8 cellular contexts compared by ENCODE assay signal in genomic region chr7:42911482-42912447, GRCh38. TPM values are rescaled to one million over a fixed set of nuclear protein-coding genes. Genes with fewer than 3 reads are reported as not detected.
A peak's percentile ranks its signal among the peaks of the same experiment; 100 is the strongest.
DNase-seq lines count a peak whose midpoint lies in the region; ATAC-seq and TF ChIP-seq lines count a peak whose summit lies in the region.

C7orf25 (minus strand) TSS chr7:42912070; CDS start chr7:42910900, 1,170 bp downstream.

- in situ Hi-C loops in IMR-90 (cut with MboI; ENCODE audit: low sequenced_read_pairs), result no loop called here

- no peak within 1 kb of the TSS for H2BK20ac ChIP-seq in IMR-90 (ENCODE audit: low read depth, low read length)

- H3K9me3 ChIP-seq in IMR-90 (ENCODE audit: control insufficient read depth, insufficient read depth, low read length) (no peaks in the 10 kb centered on the region), OCI-LY7 (ENCODE audit: low read length) (no peaks in the 10 kb centered on the region)

- peaks cover 16 to 20% of the 10 kb centered on the region in 2 experiments for H3K79me1 ChIP-seq in IMR-90 (ENCODE audit: low read depth in 1 of 2, low read length in 2 of 2)

- H2BK120ac ChIP-seq in IMR-90 (ENCODE audit: low read depth, low read length), result peak within 1 kb of the TSS; percentile 63

- peak within 1 kb of the TSS; percentile 88 for H3K56ac ChIP-seq in IMR-90 (ENCODE audit: extremely low read depth, insufficient read depth, low read length)

- H3K4me3 ChIP-seq in IMR-90 (ENCODE audit: insufficient read depth, low read depth, low read length), result peak within 1 kb of the TSS; percentile 92
- peak within 1 kb of the TSS; percentile 82 for H3K4me3 ChIP-seq in OCI-LY7 (ENCODE audit: low read depth, low read length, poor library complexity, severe bottlenecking)

- peak within 1 kb of the TSS; percentile 87 to 93 for H4K8ac ChIP-seq in IMR-90 (ENCODE audit: low read depth in 2 of 2, low read length in 2 of 2)

- H2BK5ac ChIP-seq in IMR-90 (ENCODE audit: low read depth, low read length, poor library complexity, severe bottlenecking), result peak within 1 kb of the TSS; percentile 4

- H3K36me3 ChIP-seq in IMR-90 (ENCODE audit: control insufficient read depth, insufficient read depth, low read length), result peaks cover 6% of the 10 kb centered on the region
- peaks cover 44% of the 10 kb centered on the region for H3K36me3 ChIP-seq in OCI-LY7 (ENCODE audit: insufficient read depth, low read length)

- CTCF ChIA-PET in IMR-90 (lab: Yijun Ruan, JAX), result no interaction called here
- CTCF ChIA-PET in OCI-LY7 (lab: Charles Lee; ENCODE audit: unreplicated experiment), result no interaction called here

- H3K9me1 ChIP-seq in IMR-90 (ENCODE audit: insufficient read depth, low read length), result peaks cover 11% of the 10 kb centered on the region; the same call in 1 of the 2 replicates

- H2AK9ac ChIP-seq in IMR-90 (replicated peaks; ENCODE audit: low read depth, low read length, poor library complexity), result peak within 1 kb of the TSS; percentile 79

- H3K27me3 ChIP-seq in IMR-90 (ENCODE audit: control insufficient read depth, insufficient read depth, low read length), result no peaks in the 10 kb centered on the region

- DNase-seq in DMS 273 (lab: John Stamatoyannopoulos, UW; ENCODE audit: unreplicated experiment) (peak; percentile 99), IMR-90 (peak; percentile 90), OCI-LY7 (ENCODE audit: low spot score) (peak; percentile 97), activated T-cell treated with anti-CD3 and anti-CD28 coated beads for 48 hours (ENCODE audit: low read depth) (peak; percentile 95), epithelial cell of prostate (ENCODE audit: low read depth, low spot score) (peak; percentile 57), mucosa of gallbladder (ENCODE audit: low spot score) (peak; percentile 96)
- DNase-seq in stimulated activated CD8-positive, alpha-beta memory T cell treated with anti-CD3 and anti-CD28 coated beads, Interleukin-4, amount 100 ng/mL, for 4 hours (ENCODE audit: low read depth in 2 of 2, low spot score in 1 of 2), result peak; percentile 89

- POLR2A ChIA-PET in IMR-90 (lab: Charles Lee; ENCODE audit: unreplicated experiment), result interaction anchor here (0.6 kb wide), 1 partner anchor 13 kb away, joined by 8 read pairs; no protein-coding TSS in a partner anchor
- POLR2A ChIA-PET in OCI-LY7 (lab: Charles Lee), result interaction anchor here (0.7 to 1.7 kb wide), 9 partner anchors 10 to 29 kb away, joined by 3 to 25 read pairs (median 5); partner anchors contain the start of genes MRPL32 and PSMA2

- H4K20me1 ChIP-seq in IMR-90 (ENCODE audit: insufficient read depth, low read length) (no peaks in the 10 kb centered on the region; the same call in 1 of the 2 replicates), OCI-LY7 (ENCODE audit: insufficient read depth, low read length) (peaks cover 7% of the 10 kb centered on the region; the same call in 1 of the 2 replicates)

- no peak for TF ChIP-seq POLR2A in IMR-90 (IDR thresholded peaks at IDR 0.05; ENCODE audit: low read depth, low read length)

- ATAC-seq in GM21529 (IDR thresholded peaks at IDR 0.05; ENCODE audit: unreplicated experiment) (peak; percentile 89), IMR-90 (ENCODE audit: low read depth) (peak; percentile 92)

- peak within 1 kb of the TSS; percentile 86 for H3K9ac ChIP-seq in IMR-90 (ENCODE audit: low read depth, low read length)

- TF ChIP-seq RAD21 in IMR-90 (IDR thresholded peaks at IDR 0.05; ENCODE audit: low read length), result no peak

- H3K9me2 ChIP-seq in OCI-LY7 (ENCODE audit: insufficient read depth, low read length), result no peaks in the 10 kb centered on the region

- no peak within 1 kb of the TSS; the same call in 2 of the 3 replicates for H2BK15ac ChIP-seq in IMR-90 (ENCODE audit: low read depth, low read length)

- WGBS in IMR-90 (ENCODE audit: extremely low coverage in 2 of 2, insufficient read length in 1 of 2), 2 experiments, result 1% methylated on average over 46 of the region's 94 CpGs; no CpG with 5 or more reads in 1 of the 2 experiments

- no peak within 1 kb of the TSS for H2AK5ac ChIP-seq in IMR-90 (ENCODE audit: low read depth, low read length)

- H4K91ac ChIP-seq in IMR-90 (ENCODE audit: insufficient read depth, low read depth, low read length), result peak within 1 kb of the TSS; percentile 37

- peak within 1 kb of the TSS; percentile 94 for H3K14ac ChIP-seq in IMR-90 (replicated peaks; ENCODE audit: low read depth, low read length)

- TF ChIP-seq CTCF in IMR-90 (conservative IDR thresholded peaks at IDR 0.05; ENCODE audit: low read depth, low read length) (no peak), OCI-LY7 (conservative IDR thresholded peaks at IDR 0.05; ENCODE audit: low read length) (peak; percentile 44; the same call in 1 of the 2 replicates)

- peak within 1 kb of the TSS; percentile 83 for H3K4ac ChIP-seq in IMR-90 (ENCODE audit: low read depth, low read length)

- H3K4me1 ChIP-seq in IMR-90 (ENCODE audit: control insufficient read depth, insufficient read depth, low read length) (peaks cover 6% of the 10 kb centered on the region), OCI-LY7 (ENCODE audit: insufficient read depth, low read length, poor library complexity, severe bottlenecking) (peaks cover 22% of the 10 kb centered on the region)

- H2AFZ ChIP-seq in IMR-90 (replicated peaks; ENCODE audit: low read length, poor library complexity) (peak within 1 kb of the TSS; percentile 95), OCI-LY7 (ENCODE audit: low read length) (peak within 1 kb of the TSS; percentile 84)

- H4K5ac ChIP-seq in IMR-90 (ENCODE audit: low read depth, low read length), result peak within 1 kb of the TSS; percentile 66; the same call in 1 of the 2 replicates

- peak within 1 kb of the TSS; percentile 57 for H3K23ac ChIP-seq in IMR-90 (ENCODE audit: low read depth, low read length)

- peaks cover 10% of the 10 kb centered on the region; the same call in 1 of the 2 replicates for H3K79me2 ChIP-seq in OCI-LY7 (ENCODE audit: insufficient read depth, low read depth, low read length)

- BruUV-seq in IMR-90 (replicated peaks; lab: Mats Ljungman, UMichigan) (no TSS peak), OCI-LY7 (replicated peaks; lab: Mats Ljungman, UMichigan) (no TSS peak)

- dilution Hi-C loops in IMR-90 (cut with HindIII; ENCODE audit: low sequenced_read_pairs, unreplicated experiment), result no loop called here

- H3K27ac ChIP-seq in IMR-90 (ENCODE audit: insufficient read depth, low read length) (peak within 1 kb of the TSS; percentile 68), OCI-LY7 (ENCODE audit: low read depth, low read length, poor library complexity, severe bottlenecking) (peak within 1 kb of the TSS; percentile 24), epithelial cell of prostate (peak within 1 kb of the TSS; percentile 60)

- peak within 1 kb of the TSS; percentile 9; the same call in 1 of the 2 replicates for H3K18ac ChIP-seq in IMR-90 (ENCODE audit: low read depth, low read length)

- intact Hi-C loops in IMR-90 (cut with micrococcal nuclease), result no loop called here
- intact Hi-C loops in OCI-LY7 (cut with micrococcal nuclease; ENCODE audit: unreplicated experiment), result loop anchor here (2.0 kb wide), 1 partner anchor 23 kb away; no protein-coding TSS in a partner anchor

- H3K4me2 ChIP-seq in IMR-90 (ENCODE audit: low read depth, low read length), result peak within 1 kb of the TSS; percentile 83
- H3K4me2 ChIP-seq in OCI-LY7 (ENCODE audit: low read length), result peak within 1 kb of the TSS; percentile 96

TF ChIP-seq in IMR-90, 13 proteins besides CTCF, POLR2A, EP300 and RAD21:
- TF ChIP-seq CEBPB (IDR thresholded peaks at IDR 0.05; ENCODE audit: low read depth, low read length), result no peak
- peak; percentile 96 for TF ChIP-seq MAZ (IDR thresholded peaks at IDR 0.05; ENCODE audit: borderline replicate concordance, low read depth, low read length)
- no peak for TF ChIP-seq NFE2L2 (IDR thresholded peaks at IDR 0.05; ENCODE audit: low read depth, low read length)
- peak; percentile 63; the same call in 1 of the 2 replicates for TF ChIP-seq MXI1 (IDR thresholded peaks at IDR 0.05; ENCODE audit: borderline replicate concordance, low read depth, low read length)
- TF ChIP-seq MAFK (IDR thresholded peaks at IDR 0.05; ENCODE audit: low read depth, low read length), result no peak
- TF ChIP-seq SMC3 (IDR thresholded peaks at IDR 0.05; ENCODE audit: low read depth, low read length), result no peak
- no peak for TF ChIP-seq CHD1 (IDR thresholded peaks at IDR 0.05; ENCODE audit: low read depth, low read length)
- peak; percentile 98 for TF ChIP-seq USF2 (IDR thresholded peaks at IDR 0.05; ENCODE audit: low read depth, low read length)
- 0 out of 2 replicates have a peak, but pooled peaks have one; percentile 11 for TF ChIP-seq BHLHE40 (IDR thresholded peaks at IDR 0.05; ENCODE audit: low read depth, low read length)
- no peak for TF ChIP-seq ELK1 (IDR thresholded peaks at IDR 0.05; ENCODE audit: borderline replicate concordance, low read depth, low read length)
- TF ChIP-seq RFX5 (IDR thresholded peaks at IDR 0.05; ENCODE audit: low read depth, low read length), result no peak
- TF ChIP-seq RCOR1 (IDR thresholded peaks at IDR 0.05; ENCODE audit: insufficient replicate concordance, low read length), result no peak
- no peak for TF ChIP-seq FOS (IDR thresholded peaks at IDR 0.05; ENCODE audit: low read depth, low read length)

RNA-seq across cellular contexts. Expression of gene C7orf25, which starts in this region (rescaled TPM):
- total RNA-seq in IMR-90 (2012; rRNA removed) (6.1 and 8.9 TPM in 2 replicates), OCI-LY7 (2022) (7.3 and 9.1 TPM in 2 replicates), mucosa of gallbladder (8.3 TPM)
- 3.2 and 4.5 TPM in 2 replicates for polyA plus RNA-seq in IMR-90 (2012; rRNA removed)
- 1.8 and 3.0 TPM in 2 replicates for polyA plus RNA-seq in IMR-90 (2012; cell fraction: cytosol; rRNA removed)
- 0.65 and 1.7 TPM in 2 replicates for polyA plus RNA-seq in IMR-90 (2012; cell fraction: nucleus; rRNA removed; ENCODE audit: low replicate concordance)
- total RNA-seq in OCI-LY7 (2014; rRNA removed; shearing (Covaris generic)), result 2.3 and 6.0 TPM in 2 replicates

Comparison
In these comparisons a context has a peak if more than half of its experiments do, and no peak if none do; other contexts are left out.
1. Peak in every context shown above with its lines: DNase-seq, ATAC-seq, H3K4me3 ChIP-seq and H3K27ac ChIP-seq.